27 cellular contexts compared by ENCODE assay signal in the genomic region with DNA sequence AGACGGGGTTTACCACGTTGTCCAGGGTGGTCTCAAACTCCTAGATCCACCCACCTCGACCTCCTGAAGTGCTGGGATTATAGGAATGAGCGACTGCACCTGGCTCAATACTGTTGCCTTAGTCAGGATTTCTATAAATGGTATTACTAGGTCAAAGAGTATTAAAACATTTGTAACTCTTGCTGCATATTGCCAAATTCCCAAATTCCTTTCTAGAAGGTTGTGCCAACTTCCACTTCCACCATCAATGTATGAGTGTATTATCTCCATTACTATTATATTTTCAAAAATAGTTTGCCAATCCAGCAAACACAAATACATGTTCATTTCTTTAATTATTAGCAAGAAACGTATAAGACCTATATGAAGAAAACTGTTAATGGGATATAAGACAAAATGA. TPM values are rescaled to one million over a fixed set of nuclear protein-coding genes. Genes with fewer than 3 reads are reported as not detected.
"Had no signal": no experiment of that assay in that cellular context is flagged by ENCODE, and none has a peak within 500 bp of the region (broad histone marks: within the 10 kb centered on the region; RNA-seq: fewer than 3 reads in every experiment).

No MANE protein-coding gene starts in this region.

- H3K4me1 ChIP-seq: body of pancreas, gastroesophageal sphincter, pancreas, prostate gland, tibial nerve had no signal

- H3K9me3 ChIP-seq: body of pancreas, gastroesophageal sphincter, pancreas, prostate gland, tibial nerve had no signal

- H3K27me3 ChIP-seq: body of pancreas, cardiac muscle cell, gastroesophageal sphincter, pancreas, tibial nerve had no signal

- H3K4me3 ChIP-seq: body of pancreas, cardiac muscle cell, gastroesophageal sphincter, pancreas, prostate gland, tibial nerve had no signal

- H3K27ac ChIP-seq: body of pancreas, cardiac muscle cell, gastroesophageal sphincter, pancreas, prostate gland, tibial nerve had no signal

- FAIRE-seq: endothelial cell of umbilical vein, keratinocyte, pancreas had no signal

- DNase-seq: activated CD4-positive, alpha-beta T cell treated with anti-CD3 and anti-CD28 coated beads for 36 hours; activated CD4-positive, CD25-positive, alpha-beta regulatory T cell; activated CD8-positive, alpha-beta memory T cell treated with anti-CD3 and anti-CD28 coated beads, Interleukin-2, amount 10 ng/mL, durations not matched to agents 7 days and 5 days; activated CD8-positive, alpha-beta T cell treated with anti-CD3 and anti-CD28 coated beads, Interleukin-2, amount 10 ng/mL, durations not matched to agents 7 days and 5 days; activated naive CD4-positive, alpha-beta T cell; activated T-cell treated with anti-CD3 and anti-CD28 coated beads for 4 hours; activated T-cell treated with anti-CD3 and anti-CD28 coated beads, Interleukin-2, amount 50 U/mL, for 72 hours; aorta; body of pancreas; cerebellar nuclear complex; cortex of kidney; head of caudate nucleus; hippocampal formation; left cardiac atrium; midbrain; naive thymus-derived CD4-positive, alpha-beta T cell; pancreas; retina; stimulated activated CD4-positive, alpha-beta T cell treated with anti-CD3 and anti-CD28 coated beads, Interleukin-15, amount 100 ng/mL, for 24 hours; stimulated activated CD4-positive, alpha-beta T cell treated with anti-CD3 and anti-CD28 coated beads, Interleukin-2, amount 100 ng/mL, for 24 hours; stimulated activated naive CD4-positive, alpha-beta T cell had no signal

RNA-seq across cellular contexts. Expression of gene PTGR1, which starts 10.6 kb away (rescaled TPM):
- total RNA-seq: activated CD8-positive, alpha-beta T cell treated with anti-CD3 and anti-CD28 coated beads, Interleukin-2, amount 10 ng/mL, durations not matched to agents 7 days and 5 days had no signal
